In the genomic region with DNA sequence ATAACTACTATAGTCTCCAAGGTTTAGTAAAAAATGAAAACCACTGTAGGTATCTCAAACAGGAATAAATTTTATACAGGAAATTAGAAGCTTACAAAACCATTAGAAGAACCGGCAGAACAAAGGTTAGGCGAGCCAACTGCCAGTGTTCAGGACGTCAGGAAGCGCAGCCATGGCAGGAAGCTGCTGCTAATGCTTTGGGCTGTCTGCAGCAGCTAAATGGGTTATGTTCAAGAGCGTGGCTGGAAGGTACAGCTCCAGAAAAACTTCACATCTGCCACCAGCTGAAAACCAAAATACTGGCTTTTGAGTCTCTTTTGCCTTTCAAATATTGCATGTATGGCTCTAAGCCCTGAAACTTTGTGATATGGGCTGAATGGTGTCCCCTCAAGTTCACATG, we compare ENCODE assay signal across 20 cellular contexts. TPM values are rescaled to one million over a fixed set of nuclear protein-coding genes. Genes with fewer than 3 reads are reported as not detected.
DNase-seq lines count a peak whose midpoint lies in the region; ATAC-seq and TF ChIP-seq lines count a peak whose summit lies in the region.
"Had no signal": no experiment of that assay in that cellular context is flagged by ENCODE, and none has a peak within 500 bp of the region (broad histone marks: within the 10 kb centered on the region; RNA-seq: fewer than 3 reads in every experiment).

No MANE protein-coding gene starts in this region.

- no peak overlapping the region for H2AK5ac ChIP-seq in mesendoderm (ENCODE audit: low read length)

- no peak overlapping the region for H3K23ac ChIP-seq in mesendoderm (ENCODE audit: low read length)

- H3K79me2 ChIP-seq in DND-41 (ENCODE audit: insufficient read depth, low read length) = no peaks in the 10 kb centered on the region
- no peaks in the 10 kb centered on the region for H3K79me2 ChIP-seq in mesendoderm (ENCODE audit: control insufficient read depth, insufficient read depth, low read length)

- H3K4me1 ChIP-seq in DND-41 (ENCODE audit: insufficient read depth, low read length) (peaks cover 10% of the 10 kb centered on the region; the same call in 1 of the 2 replicates), mesendoderm (ENCODE audit: control insufficient read depth, low read depth, low read length) (no peaks in the 10 kb centered on the region)
- H3K4me1 ChIP-seq: A549, BE2C had no signal

- H2BK120ac ChIP-seq in mesendoderm (ENCODE audit: low read depth, low read length) = no peak overlapping the region

- no CpG with 5 or more reads among the region's 5 CpGs for WGBS in mesendoderm (ENCODE audit: extremely low coverage, insufficient coverage, low lambda C conversion rate)

- H4K8ac ChIP-seq in mesendoderm (ENCODE audit: low read depth, low read length) = no peak overlapping the region

- H3K4me3 ChIP-seq in DND-41 (ENCODE audit: low read depth in 1 of 2, low read length in 2 of 2) (no peak overlapping the region), mesendoderm (ENCODE audit: low read length) (no peak overlapping the region)
- H3K4me3 ChIP-seq: A549; BLaER1 treated with 17β-estradiol and CSF1 and Interleukin-3, amounts not matched to agents 10 nM and 100 nM; GM23248 had no signal

- peaks cover 3% of the 10 kb centered on the region for H3K9me3 ChIP-seq in DND-41 (ENCODE audit: insufficient read depth, low read length, severe bottlenecking)
- H3K9me3 ChIP-seq: A549; BE2C; BLaER1 treated with 17β-estradiol and CSF1 and Interleukin-3, amounts not matched to agents 10 nM and 100 nM had no signal

- no peaks in the 10 kb centered on the region for H3K79me1 ChIP-seq in mesendoderm (ENCODE audit: low read length)

- H3K9ac ChIP-seq in DND-41 (ENCODE audit: low read depth, low read length) (no peak overlapping the region), mesendoderm (ENCODE audit: low read length) (no peak overlapping the region)
- H3K9ac ChIP-seq: BLaER1 treated with 17β-estradiol and CSF1 and Interleukin-3, amounts not matched to agents 10 nM and 100 nM; GM23248 had no signal

- peak; percentile 50 for DNase-seq in NCI-H82 (lab: John Stamatoyannopoulos, UW)
- no peak for DNase-seq in NCI-H82 treated with DMSO at 0.1 percent for 48 hours (lab: John Stamatoyannopoulos, UW; ENCODE audit: unreplicated experiment)
- DNase-seq in DND-41 = no peak
- DNase-seq in UCSD-AML1 (lab: John Stamatoyannopoulos, UW; ENCODE audit: unreplicated experiment) = peak; percentile 15
- no peak for DNase-seq in mesendoderm
- DNase-seq in 8988T = no peak
- DNase-seq: ACHN; AML-193; BE2C; CD4-positive, alpha-beta T cell; CD8-positive, alpha-beta memory T cell; DMS 273 treated with DMSO at 0.1 percent for 48 hours; DMS79 treated with DMSO at 0.1 percent for 48 hours; GM23248; H7; HCEC 1CT had no signal

- no peak overlapping the region for H3K4ac ChIP-seq in mesendoderm (ENCODE audit: low read depth, low read length)

- H3K18ac ChIP-seq in mesendoderm (ENCODE audit: low read length) = no peak overlapping the region

- no peaks in the 10 kb centered on the region for H3K36me3 ChIP-seq in DND-41 (ENCODE audit: insufficient read depth, low read length)
- no peaks in the 10 kb centered on the region for H3K36me3 ChIP-seq in mesendoderm (ENCODE audit: control insufficient read depth, insufficient read depth, low read length)
- H3K36me3 ChIP-seq: BE2C; BLaER1 treated with 17β-estradiol and CSF1 and Interleukin-3, amounts not matched to agents 10 nM and 100 nM had no signal

- H3K27me3 ChIP-seq in DND-41 (ENCODE audit: insufficient read depth, low read length, poor library complexity) = no peaks in the 10 kb centered on the region
- H3K27me3 ChIP-seq in mesendoderm (ENCODE audit: insufficient read depth, low read length, poor library complexity) = no peaks in the 10 kb centered on the region
- H3K27me3 ChIP-seq: BE2C; BLaER1 treated with 17β-estradiol and CSF1 and Interleukin-3, amounts not matched to agents 10 nM and 100 nM had no signal

- no peak for TF ChIP-seq CTCF in DND-41 (IDR thresholded peaks at IDR 0.05; ENCODE audit: borderline replicate concordance, extremely low read depth, low read length, poor library complexity, severe bottlenecking)

- no peaks in the 10 kb centered on the region for H4K20me1 ChIP-seq in DND-41 (ENCODE audit: insufficient read depth, low read length)
- H4K20me1 ChIP-seq: BLaER1 treated with 17β-estradiol and CSF1 and Interleukin-3, amounts not matched to agents 10 nM and 100 nM had no signal

- peak overlapping the region; percentile 22 for H3K56ac ChIP-seq in mesendoderm (ENCODE audit: low read length)

- no peak overlapping the region for H2BK15ac ChIP-seq in mesendoderm (replicated peaks; ENCODE audit: low read depth)

- H4K5ac ChIP-seq in mesendoderm (ENCODE audit: low read length) = no peak overlapping the region

- H2AFZ ChIP-seq in DND-41 (ENCODE audit: low read depth, low read length) = no peak overlapping the region
- H2AFZ ChIP-seq: GM23248 had no signal

- no peak overlapping the region for H2BK5ac ChIP-seq in mesendoderm (ENCODE audit: low read length)

- peak; percentile 44; the same call in 1 of the 3 replicates for ATAC-seq in DND-41 (ENCODE audit: insufficient read depth, low read depth)
- ATAC-seq in HG02678 (IDR thresholded peaks at IDR 0.05; ENCODE audit: unreplicated experiment) = no peak
- ATAC-seq: A549 had no signal

- H3K4me2 ChIP-seq in DND-41 (ENCODE audit: insufficient read depth, low read length) = no peak overlapping the region
- H3K4me2 ChIP-seq in mesendoderm (ENCODE audit: low read length) = no peak overlapping the region
- H3K4me2 ChIP-seq: A549 had no signal

- H3K27ac ChIP-seq in DND-41 (ENCODE audit: low read length) (no peak overlapping the region), mesendoderm (ENCODE audit: low read depth, low read length) (no peak overlapping the region)
- H3K27ac ChIP-seq: 22Rv1; A549; BLaER1 treated with 17β-estradiol and CSF1 and Interleukin-3, amounts not matched to agents 10 nM and 100 nM; GM23248 had no signal

RNA-seq across cellular contexts. Expression of gene MYSM1, which starts 35.7 kb away (rescaled TPM):
- 29.8 TPM for polyA plus RNA-seq in mesendoderm (2013, experiment 1 of 2)
- 32.4 TPM for polyA plus RNA-seq in mesendoderm (2013, experiment 2 of 2)

RNA-seq across cellular contexts. Expression of gene JUN, which starts 48.3 kb away (rescaled TPM):
- polyA plus RNA-seq in mesendoderm (2013, experiment 1 of 2) = 11.0 TPM
- 12.2 TPM for polyA plus RNA-seq in mesendoderm (2013, experiment 2 of 2)

Comparison
In these comparisons a context has a peak if more than half of its experiments do, and no peak if none do; other contexts are left out.
1. DNase-seq: peak in NCI-H82 (single experiment) and UCSD-AML1 (single experiment); none in NCI-H82 treated with DMSO at 0.1 percent for 48 hours (single experiment), DND-41 (single experiment), mesendoderm (single experiment) and 8988T (single experiment).